In the genomic region with DNA sequence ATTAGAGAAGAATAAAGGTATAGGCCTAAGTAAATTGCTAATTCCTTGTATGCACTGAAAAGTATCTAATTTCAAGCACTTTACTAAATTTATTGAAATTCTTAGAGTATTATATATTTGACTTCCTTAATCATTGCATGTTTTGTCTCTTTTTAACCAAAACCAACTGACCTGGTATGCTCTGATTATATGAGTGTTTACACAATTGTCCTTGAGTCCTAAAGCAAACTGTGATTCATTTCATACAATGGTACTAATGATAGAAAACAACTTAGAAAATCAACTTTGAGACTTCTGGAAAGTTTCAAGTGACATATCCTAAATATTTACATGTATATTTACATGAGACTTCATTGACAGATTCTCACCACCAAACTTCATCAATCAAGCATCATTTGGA, we compare ENCODE assay signal across 32 cellular contexts.
DNase-seq lines count a peak whose midpoint lies in the region; ATAC-seq, FAIRE-seq and TF ChIP-seq lines count a peak whose summit lies in the region.
"Had no signal": no experiment of that assay in that cellular context is flagged by ENCODE, and none has a peak within 500 bp of the region (broad histone marks: within the 10 kb centered on the region; RNA-seq: fewer than 3 reads in every experiment).

No MANE protein-coding gene starts in this region.

- no peaks in the 10 kb centered on the region for H3F3A ChIP-seq in PC-3 (ENCODE audit: low read length, unreplicated experiment)

- no peak for FAIRE-seq in H54 (lab: Jason Lieb, UNC)
- FAIRE-seq: A549, D721Med had no signal

- BruUV-seq in PC-3 (replicated peaks; lab: Mats Ljungman, UMichigan) = no TSS peak

- no peaks in the 10 kb centered on the region for H3K79me2 ChIP-seq in PC-3 (ENCODE audit: low read length)

- no peaks in the 10 kb centered on the region for H4K20me1 ChIP-seq in PC-3 (ENCODE audit: low read length)
- H4K20me1 ChIP-seq: BLaER1; BLaER1 treated with 17β-estradiol and CSF1 and Interleukin-3, amounts not matched to agents 10 nM and 100 nM had no signal

- H3K27me3 ChIP-seq in PC-3 (ENCODE audit: low read length) (no peaks in the 10 kb centered on the region), left lung (no peaks in the 10 kb centered on the region), prostate gland (replicated peaks; ENCODE audit: insufficient read depth) (no peaks in the 10 kb centered on the region)
- H3K27me3 ChIP-seq: BE2C; BLaER1; BLaER1 treated with 17β-estradiol and CSF1 and Interleukin-3, amounts not matched to agents 10 nM and 100 nM had no signal

- no peak for TF ChIP-seq CTCF in PC-3 (conservative IDR thresholded peaks at IDR 0.05; ENCODE audit: low read depth, low read length)
- TF ChIP-seq CTCF in left lung (IDR thresholded peaks at IDR 0.05) = no peak
- TF ChIP-seq CTCF in prostate gland (IDR thresholded peaks at IDR 0.05) = no peak

- H3K9me2 ChIP-seq in PC-3 (replicated peaks; ENCODE audit: low read length) = no peaks in the 10 kb centered on the region; the same call in 1 of the 2 replicates

- POLR2A ChIA-PET in PC-3 (lab: Charles Lee; ENCODE audit: unreplicated experiment) = no interaction called here

- intact Hi-C loops in PC-3 (cut with micrococcal nuclease) = no loop called here
- intact Hi-C loops in left lung (cut with DNase I) = no loop called here
- intact Hi-C loops in prostate gland (cut with DNase I) = no loop called here

- CTCF ChIA-PET in PC-3 (lab: Charles Lee) = no interaction called here

- peaks cover 12% of the 10 kb centered on the region for H3K4me1 ChIP-seq in PC-3 (ENCODE audit: insufficient read depth, low read length)
- H3K4me1 ChIP-seq in left lung = no peaks in the 10 kb centered on the region
- H3K4me1 ChIP-seq in prostate gland (replicated peaks) = no peaks in the 10 kb centered on the region
- H3K4me1 ChIP-seq: A549; BLaER1; BLaER1 treated with 17β-estradiol and CSF1 and Interleukin-3, amounts not matched to agents 10 nM and 100 nM; Caco-2 had no signal

- no peak overlapping the region for H2AFZ ChIP-seq in PC-3 (ENCODE audit: low read length)

- no peak overlapping the region for H3K9ac ChIP-seq in PC-3 (ENCODE audit: low read length)
- H3K9ac ChIP-seq: BLaER1; BLaER1 treated with 17β-estradiol and CSF1 and Interleukin-3, amounts not matched to agents 10 nM and 100 nM had no signal

- peak; percentile 76 for DNase-seq in DMS53 (lab: John Stamatoyannopoulos, UW)
- peak; percentile 65 for DNase-seq in DMS53 treated with DMSO at 0.1 percent for 48 hours (lab: John Stamatoyannopoulos, UW; ENCODE audit: unreplicated experiment)
- DNase-seq in PC-3 = peak; percentile 64
- DNase-seq in left lung = no peak
- DNase-seq in NCI-H1105 treated with DMSO at 0.1 percent for 48 hours (lab: John Stamatoyannopoulos, UW) = no peak
- DNase-seq in NCI-H128 (lab: John Stamatoyannopoulos, UW; ENCODE audit: unreplicated experiment) = no peak
- DNase-seq in prostate gland (ENCODE audit: low spot score) = no peak
- no peak for DNase-seq in H54 (ENCODE audit: insufficient read length, low spot score)
- DNase-seq: 8988T; ACHN; AML-193; BE2C; C1 segment of cervical spinal cord; Caco-2; Calu3; CD4-positive, alpha-beta memory T cell; CD4-positive, alpha-beta T cell; CD4-positive, CD25-positive, alpha-beta regulatory T cell; CD8-positive, alpha-beta memory T cell; CD8-positive, alpha-beta T cell; DMS 273 treated with DMSO at 0.1 percent for 48 hours; DMS153; DMS79; DMS79 treated with DMSO at 0.1 percent for 48 hours; DND-41; EL had no signal

- H3K27ac ChIP-seq in PC-3 (ENCODE audit: low read length) = no peak overlapping the region
- H3K27ac ChIP-seq in left lung = no peak overlapping the region
- no peak overlapping the region for H3K27ac ChIP-seq in prostate gland
- H3K27ac ChIP-seq: 22Rv1; A549; BLaER1; BLaER1 treated with 17β-estradiol and CSF1 and Interleukin-3, amounts not matched to agents 10 nM and 100 nM; C4-2B had no signal

- H3K4me2 ChIP-seq in PC-3 (ENCODE audit: low read length) = 0 out of 2 replicates have a peak overlapping the region, but pooled peaks have one; percentile 3
- H3K4me2 ChIP-seq: A549; BLaER1; BLaER1 treated with 17β-estradiol and CSF1 and Interleukin-3, amounts not matched to agents 10 nM and 100 nM had no signal

- H3K4me3 ChIP-seq in PC-3 (ENCODE audit: low read length) (no peak overlapping the region), left lung (no peak overlapping the region), prostate gland (no peak overlapping the region)
- H3K4me3 ChIP-seq: A549; BLaER1; BLaER1 treated with 17β-estradiol and CSF1 and Interleukin-3, amounts not matched to agents 10 nM and 100 nM had no signal

- peak; percentile 99 for ATAC-seq in PC-3
- ATAC-seq in left lung = peak; percentile 38
- ATAC-seq: A549; CD8-positive, alpha-beta T cell had no signal

- TF ChIP-seq POLR2A in prostate gland (IDR thresholded peaks at IDR 0.05) (no peak), H54 (IDR thresholded peaks at IDR 0.05; ENCODE audit: low read depth, low read length) (no peak)

- H3K36me3 ChIP-seq in PC-3 (ENCODE audit: low read depth, low read length) (no peaks in the 10 kb centered on the region), left lung (no peaks in the 10 kb centered on the region), prostate gland (no peaks in the 10 kb centered on the region)
- H3K36me3 ChIP-seq: BE2C; BLaER1; BLaER1 treated with 17β-estradiol and CSF1 and Interleukin-3, amounts not matched to agents 10 nM and 100 nM had no signal

- no peaks in the 10 kb centered on the region for H3K9me3 ChIP-seq in PC-3 (ENCODE audit: low read length)
- no peaks in the 10 kb centered on the region for H3K9me3 ChIP-seq in left lung
- H3K9me3 ChIP-seq in prostate gland = no peaks in the 10 kb centered on the region
- H3K9me3 ChIP-seq: A549; BE2C; BLaER1; BLaER1 treated with 17β-estradiol and CSF1 and Interleukin-3, amounts not matched to agents 10 nM and 100 nM; Caco-2 had no signal

Comparison
In these comparisons a context has a peak if more than half of its experiments do, and no peak if none do; other contexts are left out.
1. DNase-seq: peak in DMS53 (single experiment), DMS53 treated with DMSO at 0.1 percent for 48 hours (single experiment) and PC-3 (single experiment); none in left lung (0 of 2), NCI-H1105 treated with DMSO at 0.1 percent for 48 hours (single experiment), NCI-H128 (single experiment), prostate gland (single experiment) and H54 (single experiment).